Comparison of ENCODE assay signal across 21 cellular contexts in the genomic region with DNA sequence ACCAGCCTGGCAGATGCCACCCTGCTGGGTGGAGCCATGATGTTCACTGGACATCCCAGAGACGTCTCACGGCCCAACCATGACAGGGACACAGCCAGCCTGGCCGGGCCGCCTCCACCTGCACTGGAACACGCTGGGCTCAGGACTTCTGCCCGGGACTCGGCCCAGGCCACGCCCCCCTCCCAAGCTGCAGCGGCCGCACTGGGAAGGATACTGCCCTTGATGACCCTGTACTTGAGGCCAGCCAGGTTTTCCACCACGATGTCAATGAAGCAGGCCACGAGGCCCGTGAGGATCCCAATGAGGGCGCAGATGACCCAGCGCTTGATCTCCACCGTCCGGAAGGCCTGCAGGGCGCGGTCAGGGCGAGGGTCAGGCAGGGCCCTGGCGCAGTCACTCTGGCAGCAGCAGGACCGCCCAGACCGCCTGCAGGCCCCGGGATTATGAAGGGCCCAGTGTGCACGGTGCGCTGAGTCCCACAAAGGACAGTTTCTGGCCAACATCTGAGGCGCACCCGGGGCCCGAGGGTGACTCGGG. TPM values are rescaled to one million over a fixed set of nuclear protein-coding genes. Genes with fewer than 3 reads are reported as not detected.
"Had no signal": no experiment of that assay in that cellular context is flagged by ENCODE, and none has a peak within 500 bp of the region (broad histone marks: within the 10 kb centered on the region; RNA-seq: fewer than 3 reads in every experiment).

No MANE protein-coding gene starts in this region.

- H2AFZ ChIP-seq: neural progenitor cell had no signal

- H3K36me3 ChIP-seq: neural progenitor cell had no signal

- H3K9me3 ChIP-seq: pancreas, upper lobe of left lung had no signal

- H3K27me3 ChIP-seq: foreskin keratinocyte, neural progenitor cell, pancreas, upper lobe of left lung had no signal

- H3K36me3 Mint-ChIP-seq: activated naive CD8-positive, alpha-beta T cell treated with anti-CD3 and anti-CD28 coated beads, Interleukin-2, amount 10 ng/mL, durations not matched to agents 7 days and 5 days had no signal

- H3K9me3 Mint-ChIP-seq: activated CD4-positive, alpha-beta T cell treated with anti-CD3 and anti-CD28 coated beads, Interleukin-2, amount 10 ng/mL, durations not matched to agents 24 days and 14 days; activated naive CD8-positive, alpha-beta T cell treated with anti-CD3 and anti-CD28 coated beads, Interleukin-2, amount 10 ng/mL, durations not matched to agents 7 days and 5 days; dendritic cell treated with granulocyte-macrophage colony-stimulating factor and Interleukin-4, amounts not matched to agents 40 ng/mL and 50 ng/mL, for 4 days; neural progenitor cell had no signal

- H3K4me2 ChIP-seq: neural progenitor cell had no signal

- H3K9ac ChIP-seq: neural progenitor cell had no signal

- H3K4me1 ChIP-seq: foreskin keratinocyte, neural progenitor cell, pancreas, upper lobe of left lung had no signal

- H3K4me3 ChIP-seq: neural progenitor cell, pancreas, skin epidermis, upper lobe of left lung had no signal

- H3K4me1 Mint-ChIP-seq: activated naive CD8-positive, alpha-beta T cell treated with anti-CD3 and anti-CD28 coated beads, Interleukin-2, amount 10 ng/mL, durations not matched to agents 7 days and 5 days; neural progenitor cell had no signal

- DNase-seq: activated CD4-positive, alpha-beta T cell treated with anti-CD3 and anti-CD28 coated beads, Interleukin-2, amount 10 ng/mL, durations not matched to agents 24 days and 14 days; activated CD4-positive, CD25-positive, alpha-beta regulatory T cell; activated CD8-positive, alpha-beta memory T cell treated with anti-CD3 and anti-CD28 coated beads, Interleukin-2, amount 50 U/mL, for 48 hours; activated naive CD8-positive, alpha-beta T cell treated with anti-CD3 and anti-CD28 coated beads, Interleukin-2, amount 10 ng/mL, durations not matched to agents 7 days and 5 days; effector memory CD4-positive, alpha-beta T cell; foreskin keratinocyte; kidney glomerular epithelial cell; midbrain; stimulated activated CD4-positive, alpha-beta T cell treated with anti-CD3 and anti-CD28 coated beads, Interleukin-15, amount 100 ng/mL, for 24 hours; stimulated activated CD4-positive, alpha-beta T cell treated with anti-CD3 and anti-CD28 coated beads, Interleukin-4, amount 100 ng/mL, for 24 hours; stimulated activated naive CD8-positive, alpha-beta T cell treated with anti-CD3 and anti-CD28 coated beads, Interleukin-15, Interleukin-2, amounts not matched to agents 100 U/mL and 50 U/mL, for 24 hours; SW 1271 had no signal

- H3K27ac Mint-ChIP-seq: activated CD4-positive, alpha-beta T cell treated with anti-CD3 and anti-CD28 coated beads, Interleukin-2, amount 10 ng/mL, durations not matched to agents 24 days and 14 days; activated naive CD8-positive, alpha-beta T cell treated with anti-CD3 and anti-CD28 coated beads, Interleukin-2, amount 10 ng/mL, durations not matched to agents 7 days and 5 days; neural progenitor cell had no signal

- H3K4me3 Mint-ChIP-seq: activated CD4-positive, alpha-beta T cell treated with anti-CD3 and anti-CD28 coated beads, Interleukin-2, amount 10 ng/mL, durations not matched to agents 24 days and 14 days; activated naive CD8-positive, alpha-beta T cell treated with anti-CD3 and anti-CD28 coated beads, Interleukin-2, amount 10 ng/mL, durations not matched to agents 7 days and 5 days; dendritic cell treated with granulocyte-macrophage colony-stimulating factor and Interleukin-4, amounts not matched to agents 40 ng/mL and 50 ng/mL, for 4 days; neural progenitor cell had no signal

- H3K27ac ChIP-seq: foreskin keratinocyte, neural progenitor cell, pancreas, upper lobe of left lung had no signal

- H3K27me3 Mint-ChIP-seq: activated CD4-positive, alpha-beta T cell treated with anti-CD3 and anti-CD28 coated beads, Interleukin-2, amount 10 ng/mL, durations not matched to agents 24 days and 14 days; activated naive CD8-positive, alpha-beta T cell treated with anti-CD3 and anti-CD28 coated beads, Interleukin-2, amount 10 ng/mL, durations not matched to agents 7 days and 5 days; dendritic cell treated with granulocyte-macrophage colony-stimulating factor and Interleukin-4, amounts not matched to agents 40 ng/mL and 50 ng/mL, for 4 days had no signal

- ATAC-seq: foreskin keratinocyte; pancreas; stimulated activated naive CD8-positive, alpha-beta T cell treated with anti-CD3 and anti-CD28 coated beads, Interleukin-15, Interleukin-2, amounts not matched to agents 100 U/mL and 50 U/mL, for 24 hours had no signal

RNA-seq across cellular contexts. Expression of a gene that starts 28.1 kb away (rescaled TPM):
- total RNA-seq: activated CD4-positive, alpha-beta T cell treated with anti-CD3 and anti-CD28 coated beads, Interleukin-2, amount 10 ng/mL, durations not matched to agents 24 days and 14 days; activated naive CD8-positive, alpha-beta T cell treated with anti-CD3 and anti-CD28 coated beads, Interleukin-2, amount 10 ng/mL, durations not matched to agents 7 days and 5 days; foreskin keratinocyte; pancreas; renal cortical epithelial cell; T-helper 2 cell treated with Interferon-gamma antibody and Interleukin-4, amounts not matched to agents 100 ng/mL and 5 ng/mL, for 36 hours had no signal
- polyA plus RNA-seq: aorta, foreskin keratinocyte, liver, pancreas had no signal

RNA-seq across cellular contexts. Expression of a gene that starts 29.8 kb away (rescaled TPM):
- total RNA-seq: activated CD4-positive, alpha-beta T cell treated with anti-CD3 and anti-CD28 coated beads, Interleukin-2, amount 10 ng/mL, durations not matched to agents 24 days and 14 days; aorta; foreskin keratinocyte; renal cortical epithelial cell; T-helper 2 cell treated with Interferon-gamma antibody and Interleukin-4, amounts not matched to agents 100 ng/mL and 5 ng/mL, for 36 hours had no signal
- polyA plus RNA-seq: aorta, foreskin keratinocyte, liver, pancreas had no signal
